24 cellular contexts compared by ENCODE assay signal in the genomic region with DNA sequence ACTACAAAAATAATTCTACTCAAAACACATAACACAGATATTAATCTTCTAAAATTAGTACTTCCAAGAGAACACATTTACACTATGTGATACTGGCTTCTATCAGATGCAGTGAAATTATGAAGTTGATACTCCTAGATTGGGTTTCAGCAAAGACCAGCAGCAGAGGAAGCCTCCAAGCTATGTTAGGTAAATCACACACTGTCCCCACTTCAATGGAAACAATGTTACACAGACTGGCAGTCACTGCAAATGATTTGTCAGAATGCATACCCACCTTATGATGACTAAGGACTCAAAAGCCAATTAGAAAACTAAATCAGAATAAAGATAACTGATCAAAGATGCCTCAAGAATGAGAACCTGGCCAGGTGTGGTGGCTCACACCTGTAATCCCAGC.
"Had no signal": no experiment of that assay in that cellular context is flagged by ENCODE, and none has a peak within 500 bp of the region (broad histone marks: within the 10 kb centered on the region; RNA-seq: fewer than 3 reads in every experiment).

No MANE protein-coding gene starts in this region.

- ATAC-seq: K562, Panc1, PC-3 had no signal

- H3K9me3 ChIP-seq: SK-N-SH had no signal

- H3K4me2 ChIP-seq: SK-N-SH had no signal

- FAIRE-seq: HTR-8/SVneo, K562 had no signal

- H3K27ac ChIP-seq: HL-60, RWPE1 had no signal

- DNase-seq: MV-4-11, NCI-H1092, NCI-H1105 treated with DMSO at 0.1 percent for 48 hours, NCI-H1417 treated with DMSO at 0.1 percent for 48 hours, NCI-H146, NCI-H1694 treated with DMSO at 0.1 percent for 48 hours, NCI-H1930, NCI-H2081, NCI-H2107, NCI-H226, NCI-H446, NCI-H510A, NCI-H524 treated with DMSO at 0.1 percent for 48 hours, NCI-H69, NCI-H774, PC-3, SHP77, SK-N-SH, SW 1271 had no signal

- H3K4me3 ChIP-seq: K562 had no signal

- H3K9ac ChIP-seq: SK-N-SH had no signal
